In the genomic region with DNA sequence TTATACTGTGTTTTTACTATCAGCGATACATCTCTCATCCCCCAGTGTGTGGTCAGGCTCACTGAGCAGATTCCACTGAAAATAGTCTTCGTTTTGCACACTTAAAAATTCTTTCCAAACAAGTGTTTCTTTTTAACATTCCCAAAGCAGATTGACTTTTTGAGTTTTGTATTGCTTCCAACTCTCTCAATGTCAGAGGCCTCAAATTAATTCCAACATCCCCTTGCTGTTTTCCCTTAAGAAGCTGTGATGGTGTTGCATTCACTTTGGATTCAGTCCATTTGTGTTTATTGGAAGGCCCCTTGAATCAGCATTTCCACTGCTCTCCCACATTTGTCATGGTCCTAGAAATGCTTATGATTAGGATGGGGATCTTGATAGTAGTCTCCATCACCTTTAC, we compare ENCODE assay signal across 1 cellular context.
TF ChIP-seq lines count a peak whose summit lies in the region.

No MANE protein-coding gene starts in this region.

TF ChIP-seq in GM23338, 12 proteins besides CTCF, POLR2A, EP300 and RAD21 (continued from another document):
- TF ChIP-seq ZNF462 (CRISPR knock-in tag; IDR thresholded peaks at IDR 0.05) (no peak), EZH2phosphoT487 (IDR thresholded peaks at IDR 0.05; ENCODE audit: unreplicated experiment) (no peak), POLR2AphosphoS5 (IDR thresholded peaks at IDR 0.05; ENCODE audit: low read depth) (no peak)
- TF ChIP-seq, protein P1, sequence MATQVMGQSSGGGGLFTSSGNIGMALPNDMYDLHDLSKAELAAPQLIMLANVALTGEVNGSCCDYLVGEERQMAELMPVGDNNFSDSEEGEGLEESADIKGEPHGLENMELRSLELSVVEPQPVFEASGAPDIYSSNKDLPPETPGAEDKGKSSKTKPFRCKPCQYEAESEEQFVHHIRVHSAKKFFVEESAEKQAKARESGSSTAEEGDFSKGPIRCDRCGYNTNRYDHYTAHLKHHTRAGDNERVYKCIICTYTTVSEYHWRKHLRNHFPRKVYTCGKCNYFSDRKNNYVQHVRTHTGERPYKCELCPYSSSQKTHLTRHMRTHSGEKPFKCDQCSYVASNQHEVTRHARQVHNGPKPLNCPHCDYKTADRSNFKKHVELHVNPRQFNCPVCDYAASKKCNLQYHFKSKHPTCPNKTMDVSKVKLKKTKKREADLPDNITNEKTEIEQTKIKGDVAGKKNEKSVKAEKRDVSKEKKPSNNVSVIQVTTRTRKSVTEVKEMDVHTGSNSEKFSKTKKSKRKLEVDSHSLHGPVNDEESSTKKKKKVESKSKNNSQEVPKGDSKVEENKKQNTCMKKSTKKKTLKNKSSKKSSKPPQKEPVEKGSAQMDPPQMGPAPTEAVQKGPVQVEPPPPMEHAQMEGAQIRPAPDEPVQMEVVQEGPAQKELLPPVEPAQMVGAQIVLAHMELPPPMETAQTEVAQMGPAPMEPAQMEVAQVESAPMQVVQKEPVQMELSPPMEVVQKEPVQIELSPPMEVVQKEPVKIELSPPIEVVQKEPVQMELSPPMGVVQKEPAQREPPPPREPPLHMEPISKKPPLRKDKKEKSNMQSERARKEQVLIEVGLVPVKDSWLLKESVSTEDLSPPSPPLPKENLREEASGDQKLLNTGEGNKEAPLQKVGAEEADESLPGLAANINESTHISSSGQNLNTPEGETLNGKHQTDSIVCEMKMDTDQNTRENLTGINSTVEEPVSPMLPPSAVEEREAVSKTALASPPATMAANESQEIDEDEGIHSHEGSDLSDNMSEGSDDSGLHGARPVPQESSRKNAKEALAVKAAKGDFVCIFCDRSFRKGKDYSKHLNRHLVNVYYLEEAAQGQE (IDR thresholded peaks at IDR 0.05; ENCODE audit: unreplicated experiment) = no peak
